ENCODE assay signal across 1 cellular context in genomic region chr10:104231784-104232612, GRCh38.
A peak's percentile ranks its signal among the peaks of the same experiment; 100 is the strongest.
TF ChIP-seq lines count a peak whose summit lies in the region.

A gene with protein sequence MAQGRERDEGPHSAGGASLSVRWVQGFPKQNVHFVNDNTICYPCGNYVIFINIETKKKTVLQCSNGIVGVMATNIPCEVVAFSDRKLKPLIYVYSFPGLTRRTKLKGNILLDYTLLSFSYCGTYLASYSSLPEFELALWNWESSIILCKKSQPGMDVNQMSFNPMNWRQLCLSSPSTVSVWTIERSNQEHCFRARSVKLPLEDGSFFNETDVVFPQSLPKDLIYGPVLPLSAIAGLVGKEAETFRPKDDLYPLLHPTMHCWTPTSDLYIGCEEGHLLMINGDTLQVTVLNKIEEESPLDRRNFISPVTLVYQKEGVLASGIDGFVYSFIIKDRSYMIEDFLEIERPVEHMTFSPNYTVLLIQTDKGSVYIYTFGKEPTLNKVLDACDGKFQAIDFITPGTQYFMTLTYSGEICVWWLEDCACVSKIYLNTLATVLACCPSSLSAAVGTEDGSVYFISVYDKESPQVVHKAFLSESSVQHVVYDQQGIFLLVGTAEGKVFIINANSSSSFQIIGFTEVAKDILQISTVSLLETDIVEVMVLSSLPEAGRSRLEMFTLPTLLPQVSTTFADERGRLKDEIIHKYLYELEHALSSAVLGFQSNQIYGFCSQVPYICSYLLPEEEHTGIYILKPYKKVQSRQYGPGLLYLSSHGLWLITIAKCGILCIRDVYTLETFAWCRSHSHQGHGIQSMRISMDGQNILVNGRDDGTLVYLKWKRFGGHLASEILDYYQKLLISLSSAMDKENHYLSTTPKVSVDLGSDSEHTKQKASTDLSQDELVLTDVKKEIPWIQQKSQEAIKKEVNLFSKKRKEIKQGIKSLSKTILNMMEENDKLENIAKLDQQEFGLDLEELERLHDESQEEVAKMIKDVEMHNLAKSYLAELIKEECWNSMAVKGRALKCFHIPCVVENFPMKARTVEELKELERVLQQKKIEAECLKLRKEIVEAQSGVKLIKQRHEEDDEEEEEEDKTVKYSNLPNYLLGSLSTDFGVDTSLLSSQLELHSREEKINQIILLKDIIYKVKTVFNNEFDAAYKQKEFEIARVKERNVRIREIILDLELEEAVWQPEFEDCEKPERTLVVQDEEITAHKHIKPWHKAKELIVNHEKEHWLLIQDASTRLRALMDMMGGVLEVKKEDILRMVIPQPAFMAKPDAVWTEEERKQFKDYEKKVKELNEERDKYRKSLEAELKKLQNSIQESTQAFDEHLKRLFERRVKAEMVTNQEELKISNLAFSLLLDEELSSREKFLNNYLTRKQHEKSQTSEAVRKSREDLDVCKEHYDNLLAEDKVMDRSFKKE (N-terminal part only) (minus strand): TSS chr10:104232364. CDS start chr10:104232246, 118 bp downstream.

TF ChIP-seq in HepG2, 621 proteins besides CTCF, POLR2A, EP300 and RAD21 (continued from another document and continues in another):
- TF ChIP-seq, protein P1, sequence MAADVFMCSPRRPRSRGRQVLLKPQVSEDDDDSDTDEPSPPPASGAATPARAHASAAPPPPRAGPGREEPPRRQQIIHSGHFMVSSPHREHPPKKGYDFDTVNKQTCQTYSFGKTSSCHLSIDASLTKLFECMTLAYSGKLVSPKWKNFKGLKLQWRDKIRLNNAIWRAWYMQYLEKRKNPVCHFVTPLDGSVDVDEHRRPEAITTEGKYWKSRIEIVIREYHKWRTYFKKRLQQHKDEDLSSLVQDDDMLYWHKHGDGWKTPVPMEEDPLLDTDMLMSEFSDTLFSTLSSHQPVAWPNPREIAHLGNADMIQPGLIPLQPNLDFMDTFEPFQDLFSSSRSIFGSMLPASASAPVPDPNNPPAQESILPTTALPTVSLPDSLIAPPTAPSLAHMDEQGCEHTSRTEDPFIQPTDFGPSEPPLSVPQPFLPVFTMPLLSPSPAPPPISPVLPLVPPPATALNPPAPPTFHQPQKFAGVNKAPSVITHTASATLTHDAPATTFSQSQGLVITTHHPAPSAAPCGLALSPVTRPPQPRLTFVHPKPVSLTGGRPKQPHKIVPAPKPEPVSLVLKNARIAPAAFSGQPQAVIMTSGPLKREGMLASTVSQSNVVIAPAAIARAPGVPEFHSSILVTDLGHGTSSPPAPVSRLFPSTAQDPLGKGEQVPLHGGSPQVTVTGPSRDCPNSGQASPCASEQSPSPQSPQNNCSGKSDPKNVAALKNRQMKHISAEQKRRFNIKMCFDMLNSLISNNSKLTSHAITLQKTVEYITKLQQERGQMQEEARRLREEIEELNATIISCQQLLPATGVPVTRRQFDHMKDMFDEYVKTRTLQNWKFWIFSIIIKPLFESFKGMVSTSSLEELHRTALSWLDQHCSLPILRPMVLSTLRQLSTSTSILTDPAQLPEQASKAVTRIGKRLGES (CRISPR knock-in tag; IDR thresholded peaks at IDR 0.05; ENCODE audit: borderline replicate concordance): no peak
- no peak for TF ChIP-seq SETDB1 (CRISPR knock-in tag; IDR thresholded peaks at IDR 0.05; ENCODE audit: borderline replicate concordance)
- no peak for TF ChIP-seq RFXANK (CRISPR knock-in tag; IDR thresholded peaks at IDR 0.05)
- TF ChIP-seq ZMYM4 (CRISPR knock-in tag; IDR thresholded peaks at IDR 0.05): peak; percentile 91
- no peak for TF ChIP-seq ZNF569 (CRISPR knock-in tag; IDR thresholded peaks at IDR 0.05; ENCODE audit: borderline replicate concordance)
- TF ChIP-seq, protein P2, sequence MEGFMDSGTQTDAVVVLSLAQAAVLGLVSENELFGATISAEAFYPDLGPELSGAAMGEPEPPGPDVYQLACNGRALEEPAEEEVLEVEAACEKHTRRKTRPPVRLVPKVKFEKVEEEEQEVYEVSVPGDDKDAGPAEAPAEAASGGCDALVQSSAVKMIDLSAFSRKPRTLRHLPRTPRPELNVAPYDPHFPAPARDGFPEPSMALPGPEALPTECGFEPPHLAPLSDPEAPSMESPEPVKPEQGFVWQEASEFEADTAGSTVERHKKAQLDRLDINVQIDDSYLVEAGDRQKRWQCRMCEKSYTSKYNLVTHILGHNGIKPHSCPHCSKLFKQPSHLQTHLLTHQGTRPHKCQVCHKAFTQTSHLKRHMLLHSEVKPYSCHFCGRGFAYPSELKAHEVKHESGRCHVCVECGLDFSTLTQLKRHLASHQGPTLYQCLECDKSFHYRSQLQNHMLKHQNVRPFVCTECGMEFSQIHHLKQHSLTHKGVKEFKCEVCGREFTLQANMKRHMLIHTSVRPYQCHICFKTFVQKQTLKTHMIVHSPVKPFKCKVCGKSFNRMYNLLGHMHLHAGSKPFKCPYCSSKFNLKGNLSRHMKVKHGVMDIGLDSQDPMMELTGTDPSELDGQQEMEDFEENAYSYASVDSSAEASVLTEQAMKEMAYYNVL (CRISPR knock-in tag; IDR thresholded peaks at IDR 0.05; ENCODE audit: borderline replicate concordance): no peak
- TF ChIP-seq JUNB (CRISPR knock-in tag; IDR thresholded peaks at IDR 0.05; ENCODE audit: borderline replicate concordance): no peak
- 0 out of 2 replicates have a peak, but pooled peaks have one; percentile 46 for TF ChIP-seq PCBP1 (IDR thresholded peaks at IDR 0.05; ENCODE audit: borderline replicate concordance, low read depth, low read length)
- peak; percentile 35; the same call in 1 of the 2 replicates for TF ChIP-seq NRL (CRISPR knock-in tag; IDR thresholded peaks at IDR 0.05; ENCODE audit: borderline replicate concordance)
- TF ChIP-seq HHEX (CRISPR knock-in tag; IDR thresholded peaks at IDR 0.05): no peak
- TF ChIP-seq, protein P3, sequence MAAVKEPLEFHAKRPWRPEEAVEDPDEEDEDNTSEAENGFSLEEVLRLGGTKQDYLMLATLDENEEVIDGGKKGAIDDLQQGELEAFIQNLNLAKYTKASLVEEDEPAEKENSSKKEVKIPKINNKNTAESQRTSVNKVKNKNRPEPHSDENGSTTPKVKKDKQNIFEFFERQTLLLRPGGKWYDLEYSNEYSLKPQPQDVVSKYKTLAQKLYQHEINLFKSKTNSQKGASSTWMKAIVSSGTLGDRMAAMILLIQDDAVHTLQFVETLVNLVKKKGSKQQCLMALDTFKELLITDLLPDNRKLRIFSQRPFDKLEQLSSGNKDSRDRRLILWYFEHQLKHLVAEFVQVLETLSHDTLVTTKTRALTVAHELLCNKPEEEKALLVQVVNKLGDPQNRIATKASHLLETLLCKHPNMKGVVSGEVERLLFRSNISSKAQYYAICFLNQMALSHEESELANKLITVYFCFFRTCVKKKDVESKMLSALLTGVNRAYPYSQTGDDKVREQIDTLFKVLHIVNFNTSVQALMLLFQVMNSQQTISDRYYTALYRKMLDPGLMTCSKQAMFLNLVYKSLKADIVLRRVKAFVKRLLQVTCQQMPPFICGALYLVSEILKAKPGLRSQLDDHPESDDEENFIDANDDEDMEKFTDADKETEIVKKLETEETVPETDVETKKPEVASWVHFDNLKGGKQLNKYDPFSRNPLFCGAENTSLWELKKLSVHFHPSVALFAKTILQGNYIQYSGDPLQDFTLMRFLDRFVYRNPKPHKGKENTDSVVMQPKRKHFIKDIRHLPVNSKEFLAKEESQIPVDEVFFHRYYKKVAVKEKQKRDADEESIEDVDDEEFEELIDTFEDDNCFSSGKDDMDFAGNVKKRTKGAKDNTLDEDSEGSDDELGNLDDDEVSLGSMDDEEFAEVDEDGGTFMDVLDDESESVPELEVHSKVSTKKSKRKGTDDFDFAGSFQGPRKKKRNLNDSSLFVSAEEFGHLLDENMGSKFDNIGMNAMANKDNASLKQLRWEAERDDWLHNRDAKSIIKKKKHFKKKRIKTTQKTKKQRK (IDR thresholded peaks at IDR 0.05; ENCODE audit: low read length): no peak
- TF ChIP-seq DZIP1 (CRISPR knock-in tag; IDR thresholded peaks at IDR 0.05): no peak
- TF ChIP-seq ZFYVE20 (CRISPR knock-in tag; IDR thresholded peaks at IDR 0.05; ENCODE audit: borderline replicate concordance, low read depth): no peak
- no peak for TF ChIP-seq ZNF256 (CRISPR knock-in tag; conservative IDR thresholded peaks at IDR 0.05)
- TF ChIP-seq ZSCAN20 (CRISPR knock-in tag; IDR thresholded peaks at IDR 0.05; ENCODE audit: borderline replicate concordance): no peak
- no peak for TF ChIP-seq CC2D1A (CRISPR knock-in tag; IDR thresholded peaks at IDR 0.05)
- no peak for TF ChIP-seq MTF1 (CRISPR knock-in tag; IDR thresholded peaks at IDR 0.05)
- TF ChIP-seq, protein P4, sequence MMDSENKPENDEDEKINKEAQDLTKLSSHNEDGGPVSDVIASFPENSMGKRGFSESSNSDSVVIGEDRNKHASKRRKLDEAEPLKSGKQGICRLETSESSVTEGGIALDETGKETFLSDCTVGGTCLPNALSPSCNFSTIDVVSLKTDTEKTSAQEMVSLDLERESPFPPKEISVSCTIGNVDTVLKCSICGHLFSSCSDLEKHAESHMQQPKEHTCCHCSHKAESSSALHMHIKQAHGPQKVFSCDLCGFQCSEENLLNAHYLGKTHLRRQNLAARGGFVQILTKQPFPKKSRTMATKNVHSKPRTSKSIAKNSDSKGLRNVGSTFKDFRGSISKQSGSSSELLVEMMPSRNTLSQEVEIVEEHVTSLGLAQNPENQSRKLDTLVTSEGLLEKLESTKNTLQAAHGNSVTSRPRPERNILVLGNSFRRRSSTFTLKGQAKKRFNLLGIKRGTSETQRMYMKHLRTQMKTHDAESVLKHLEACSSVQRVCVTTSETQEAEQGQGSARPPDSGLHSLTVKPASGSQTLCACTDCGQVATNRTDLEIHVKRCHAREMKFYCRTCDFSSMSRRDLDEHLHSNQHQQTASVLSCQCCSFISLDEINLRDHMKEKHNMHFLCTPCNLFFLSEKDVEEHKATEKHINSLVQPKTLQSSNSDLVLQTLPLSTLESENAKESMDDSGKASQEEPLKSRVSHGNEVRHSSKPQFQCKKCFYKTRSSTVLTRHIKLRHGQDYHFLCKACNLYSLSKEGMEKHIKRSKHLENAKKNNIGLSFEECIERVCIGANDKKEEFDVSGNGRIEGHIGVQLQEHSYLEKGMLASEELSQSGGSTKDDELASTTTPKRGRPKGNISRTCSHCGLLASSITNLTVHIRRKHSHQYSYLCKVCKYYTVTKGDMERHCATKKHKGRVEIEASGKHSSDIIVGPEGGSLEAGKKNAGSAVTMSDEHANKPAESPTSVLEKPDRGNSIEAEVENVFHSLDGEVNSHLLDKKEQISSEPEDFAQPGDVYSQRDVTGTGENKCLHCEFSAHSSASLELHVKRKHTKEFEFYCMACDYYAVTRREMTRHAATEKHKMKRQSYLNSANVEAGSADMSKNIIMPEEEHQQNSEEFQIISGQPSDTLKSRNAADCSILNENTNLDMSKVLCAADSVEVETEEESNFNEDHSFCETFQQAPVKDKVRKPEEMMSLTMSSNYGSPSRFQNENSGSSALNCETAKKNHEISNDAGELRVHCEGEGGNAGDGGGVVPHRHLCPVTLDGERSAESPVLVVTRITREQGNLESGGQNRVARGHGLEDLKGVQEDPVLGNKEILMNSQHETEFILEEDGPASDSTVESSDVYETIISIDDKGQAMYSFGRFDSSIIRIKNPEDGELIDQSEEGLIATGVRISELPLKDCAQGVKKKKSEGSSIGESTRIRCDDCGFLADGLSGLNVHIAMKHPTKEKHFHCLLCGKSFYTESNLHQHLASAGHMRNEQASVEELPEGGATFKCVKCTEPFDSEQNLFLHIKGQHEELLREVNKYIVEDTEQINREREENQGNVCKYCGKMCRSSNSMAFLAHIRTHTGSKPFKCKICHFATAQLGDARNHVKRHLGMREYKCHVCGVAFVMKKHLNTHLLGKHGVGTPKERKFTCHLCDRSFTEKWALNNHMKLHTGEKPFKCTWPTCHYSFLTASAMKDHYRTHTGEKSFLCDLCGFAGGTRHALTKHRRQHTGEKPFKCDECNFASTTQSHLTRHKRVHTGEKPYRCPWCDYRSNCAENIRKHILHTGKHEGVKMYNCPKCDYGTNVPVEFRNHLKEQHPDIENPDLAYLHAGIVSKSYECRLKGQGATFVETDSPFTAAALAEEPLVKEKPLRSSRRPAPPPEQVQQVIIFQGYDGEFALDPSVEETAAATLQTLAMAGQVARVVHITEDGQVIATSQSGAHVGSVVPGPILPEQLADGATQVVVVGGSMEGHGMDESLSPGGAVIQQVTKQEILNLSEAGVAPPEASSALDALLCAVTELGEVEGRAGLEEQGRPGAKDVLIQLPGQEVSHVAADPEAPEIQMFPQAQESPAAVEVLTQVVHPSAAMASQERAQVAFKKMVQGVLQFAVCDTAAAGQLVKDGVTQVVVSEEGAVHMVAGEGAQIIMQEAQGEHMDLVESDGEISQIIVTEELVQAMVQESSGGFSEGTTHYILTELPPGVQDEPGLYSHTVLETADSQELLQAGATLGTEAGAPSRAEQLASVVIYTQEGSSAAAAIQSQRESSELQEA (CRISPR knock-in tag; IDR thresholded peaks at IDR 0.05; ENCODE audit: not compliant biosample characterization): peak; percentile 60
- no peak for TF ChIP-seq ZNF773 (CRISPR knock-in tag; IDR thresholded peaks at IDR 0.05; ENCODE audit: borderline replicate concordance)
- peak; percentile 47; the same call in 1 of the 2 replicates for TF ChIP-seq PPARG (CRISPR knock-in tag; conservative IDR thresholded peaks at IDR 0.05)
- TF ChIP-seq ZMAT3 (CRISPR knock-in tag; conservative IDR thresholded peaks at IDR 0.05): no peak
- TF ChIP-seq SATB2 (CRISPR knock-in tag; IDR thresholded peaks at IDR 0.05): no peak
- 0 out of 2 replicates have a peak, but pooled peaks have one; percentile 62 for TF ChIP-seq MTERF4 (CRISPR knock-in tag; IDR thresholded peaks at IDR 0.05)
- peak; percentile 94 for TF ChIP-seq KMT2B (CRISPR knock-in tag; IDR thresholded peaks at IDR 0.05)
- TF ChIP-seq ATF7-NPFF (CRISPR knock-in tag; IDR thresholded peaks at IDR 0.05; ENCODE audit: low read depth): no peak
- TF ChIP-seq SNAI1 (CRISPR knock-in tag; IDR thresholded peaks at IDR 0.05; ENCODE audit: borderline replicate concordance): no peak
- peak; percentile 93 for TF ChIP-seq NFKB2 (CRISPR knock-in tag; IDR thresholded peaks at IDR 0.05; ENCODE audit: borderline replicate concordance)
- no peak for TF ChIP-seq FOXA1 (IDR thresholded peaks at IDR 0.05)
- peak; percentile 88 for TF ChIP-seq FOXA1 (CRISPR knock-in tag; IDR thresholded peaks at IDR 0.05)
- TF ChIP-seq SOX5 (CRISPR knock-in tag; IDR thresholded peaks at IDR 0.05; ENCODE audit: borderline replicate concordance): no peak
- no peak for TF ChIP-seq ZSCAN22 (CRISPR knock-in tag; IDR thresholded peaks at IDR 0.05)
